Comparison of ENCODE assay signal across 13 cellular contexts in the genomic region with DNA sequence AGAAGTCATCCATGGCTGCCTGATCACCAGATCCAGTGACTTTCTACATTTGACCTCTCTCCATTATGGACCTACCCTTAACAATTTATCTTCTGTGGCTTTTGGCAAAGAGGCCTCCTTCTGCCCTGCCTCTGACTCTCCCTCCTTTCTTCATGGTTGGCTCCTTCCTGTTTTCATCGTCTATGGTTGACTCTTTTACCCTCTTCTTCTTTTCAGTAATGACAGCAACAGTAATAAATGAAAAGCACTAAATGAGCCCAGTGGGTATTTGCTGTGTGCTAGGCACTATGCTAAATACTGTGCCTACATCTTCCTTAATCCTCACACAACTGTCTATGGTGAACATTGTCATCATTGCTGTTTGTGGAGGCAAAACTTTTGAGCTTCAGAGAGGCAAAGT. TPM values are rescaled to one million over a fixed set of nuclear protein-coding genes. Genes with fewer than 3 reads are reported as not detected.
DNase-seq lines count a peak whose midpoint lies in the region; ATAC-seq and TF ChIP-seq lines count a peak whose summit lies in the region.
"Had no signal": no experiment of that assay in that cellular context is flagged by ENCODE, and none has a peak within 500 bp of the region (broad histone marks: within the 10 kb centered on the region; RNA-seq: fewer than 3 reads in every experiment).

No MANE protein-coding gene starts in this region.

- CTCF ChIA-PET in activated CD8-positive, alpha-beta memory T cell treated with anti-CD3 and anti-CD28 coated beads, Interleukin-2, amount 10 ng/mL, durations not matched to agents 7 days and 5 days (lab: Charles Lee): interaction anchor here (2.4 to 6.5 kb wide), 4 partner anchors 11 to 167 kb away, joined by 15 to 64 read pairs (median 33); partner anchors contain the start of gene ITPR1
- CTCF ChIA-PET in GM10248 (lab: Yijun Ruan, JAX): interaction anchor here (1.0 to 1.9 kb wide), 5 partner anchors 9 to 121 kb away, joined by 3 to 7 read pairs (median 3); no protein-coding TSS in a partner anchor

- H3K27me3 Mint-ChIP-seq in activated CD8-positive, alpha-beta memory T cell treated with anti-CD3 and anti-CD28 coated beads, Interleukin-2, amount 10 ng/mL, durations not matched to agents 7 days and 5 days: no peaks in the 10 kb centered on the region
- H3K27me3 Mint-ChIP-seq in activated naive CD8-positive, alpha-beta T cell: no peaks in the 10 kb centered on the region
- peaks cover 2% of the 10 kb centered on the region for H3K27me3 Mint-ChIP-seq in nephron progenitor cell (ENCODE audit: low read depth, poor library complexity)

- intact Hi-C loops in posterior cingulate gyrus (cut with DNase I): no loop called here

- peaks cover 24% of the 10 kb centered on the region for H3K36me3 Mint-ChIP-seq in activated CD8-positive, alpha-beta memory T cell treated with anti-CD3 and anti-CD28 coated beads, Interleukin-2, amount 10 ng/mL, durations not matched to agents 7 days and 5 days
- H3K36me3 Mint-ChIP-seq in activated naive CD8-positive, alpha-beta T cell: peaks cover 7% of the 10 kb centered on the region
- peaks cover 52% of the 10 kb centered on the region for H3K36me3 Mint-ChIP-seq in nephron progenitor cell (ENCODE audit: low read depth)

- H3K9me3 Mint-ChIP-seq in activated CD8-positive, alpha-beta memory T cell treated with anti-CD3 and anti-CD28 coated beads, Interleukin-2, amount 10 ng/mL, durations not matched to agents 7 days and 5 days (ENCODE audit: low read depth): no peaks in the 10 kb centered on the region
- no peaks in the 10 kb centered on the region for H3K9me3 Mint-ChIP-seq in activated naive CD8-positive, alpha-beta T cell (ENCODE audit: low read depth)
- no peaks in the 10 kb centered on the region for H3K9me3 Mint-ChIP-seq in nephron progenitor cell

- DNase-seq in activated CD8-positive, alpha-beta memory T cell treated with anti-CD3 and anti-CD28 coated beads, Interleukin-2, amount 10 ng/mL, durations not matched to agents 7 days and 5 days: no peak
- no peak for DNase-seq in activated CD8-positive, alpha-beta memory T cell treated with anti-CD3 and anti-CD28 coated beads for 24 hours
- DNase-seq in NOMO-1 treated with DMSO at 0.1 percent for 48 hours (lab: John Stamatoyannopoulos, UW; ENCODE audit: unreplicated experiment) (peak; percentile 79), nephron progenitor cell (no peak), GM10248 (ENCODE audit: extremely low spot score) (no peak), posterior cingulate gyrus (no peak), HUDEP-2 (lab: John Stamatoyannopoulos, UW; ENCODE audit: unreplicated experiment in 76 of 76) (no peak)
- DNase-seq: NCI-H1092 treated with DMSO at 0.1 percent for 48 hours, NCI-H226, pancreas, Peyer's patch, T1000 had no signal

- POLR2A ChIA-PET in GM10248 (lab: Yijun Ruan, JAX): interaction anchor here (0.9 to 1.1 kb wide), 2 partner anchors 10 to 24 kb away, joined by 4 to 5 read pairs; partner anchors contain the start of gene ITPR1

- H3K4me1 Mint-ChIP-seq in activated CD8-positive, alpha-beta memory T cell treated with anti-CD3 and anti-CD28 coated beads, Interleukin-2, amount 10 ng/mL, durations not matched to agents 7 days and 5 days: peaks cover 32% of the 10 kb centered on the region
- peaks cover 55% of the 10 kb centered on the region for H3K4me1 Mint-ChIP-seq in activated naive CD8-positive, alpha-beta T cell (ENCODE audit: low read depth)
- peaks cover 88% of the 10 kb centered on the region for H3K4me1 Mint-ChIP-seq in nephron progenitor cell

- peak; percentile 32 for ATAC-seq in activated CD8-positive, alpha-beta memory T cell treated with anti-CD3 and anti-CD28 coated beads, Interleukin-2, amount 10 ng/mL, durations not matched to agents 7 days and 5 days

- no peak overlapping the region for H3K4me3 Mint-ChIP-seq in activated CD8-positive, alpha-beta memory T cell treated with anti-CD3 and anti-CD28 coated beads, Interleukin-2, amount 10 ng/mL, durations not matched to agents 7 days and 5 days
- no peak overlapping the region for H3K4me3 Mint-ChIP-seq in activated naive CD8-positive, alpha-beta T cell
- H3K4me3 Mint-ChIP-seq in nephron progenitor cell: peak overlapping the region; percentile 37

- TF ChIP-seq CTCF in nephron progenitor cell (IDR thresholded peaks at IDR 0.05) (no peak), GM10248 (IDR thresholded peaks at IDR 0.05; ENCODE audit: control extremely low read depth, extremely low read depth, low read depth, missing control alignments) (no peak)

- peak overlapping the region; percentile 66 for H3K27ac Mint-ChIP-seq in activated CD8-positive, alpha-beta memory T cell treated with anti-CD3 and anti-CD28 coated beads, Interleukin-2, amount 10 ng/mL, durations not matched to agents 7 days and 5 days
- H3K27ac Mint-ChIP-seq in activated naive CD8-positive, alpha-beta T cell: peak overlapping the region; percentile 90
- H3K27ac Mint-ChIP-seq in nephron progenitor cell: peak overlapping the region; percentile 87

RNA-seq across cellular contexts. Expression of gene ITPR1, which starts 24.5 kb away (rescaled TPM):
- total RNA-seq in activated CD8-positive, alpha-beta memory T cell treated with anti-CD3 and anti-CD28 coated beads, Interleukin-2, amount 10 ng/mL, durations not matched to agents 7 days and 5 days: 100 to 1,000 TPM; 109 to 116 TPM

RNA-seq across cellular contexts. Expression of gene SUMF1, which starts 50.6 kb away (rescaled TPM):
- 10 to 100 TPM in 1 of 2 experiments, 1 to 10 TPM in 1; 9.1 to 12.7 TPM for total RNA-seq in activated CD8-positive, alpha-beta memory T cell treated with anti-CD3 and anti-CD28 coated beads, Interleukin-2, amount 10 ng/mL, durations not matched to agents 7 days and 5 days
